In genomic region chr13:97435794-97436193, GRCh38 we compare ENCODE assay signal across 8 cellular contexts. TPM values are rescaled to one million over a fixed set of nuclear protein-coding genes. Genes with fewer than 3 reads are reported as not detected.
DNase-seq lines count a peak whose midpoint lies in the region; ATAC-seq and TF ChIP-seq lines count a peak whose summit lies in the region.

No MANE protein-coding gene starts in this region.

- H3K4me1 Mint-ChIP-seq in progenitor cell of endocrine pancreas (ENCODE audit: low read depth) = peaks cover 30% of the 10 kb centered on the region

- peak overlapping the region in 13 of 59 donors; percentile 4 to 100 (median 45) for H3K27ac ChIP-seq in dorsolateral prefrontal cortex

- intact Hi-C loops in dorsolateral prefrontal cortex (cut with DNase I) = loop anchor here in 1 of 2 donors (10.0 kb wide), 1 partner anchor 539 kb away; no protein-coding TSS in a partner anchor

- no peaks in the 10 kb centered on the region for H3K9me3 Mint-ChIP-seq in progenitor cell of endocrine pancreas (ENCODE audit: low read depth)

- no peaks in the 10 kb centered on the region for H3K27me3 ChIP-seq in dorsolateral prefrontal cortex

- peak overlapping the region; percentile 72 for H3K4me3 Mint-ChIP-seq in progenitor cell of endocrine pancreas (ENCODE audit: low read depth)

- H3K36me3 Mint-ChIP-seq in progenitor cell of endocrine pancreas (ENCODE audit: insufficient read depth) = no peaks in the 10 kb centered on the region

- TF ChIP-seq POLR2A in GM18505 (IDR thresholded peaks at IDR 0.05; ENCODE audit: borderline replicate concordance, extremely low read depth, insufficient read depth, insufficient read length) = no peak

- H3K27me3 Mint-ChIP-seq in progenitor cell of endocrine pancreas = no peaks in the 10 kb centered on the region

- H3K4me3 ChIP-seq in GM12865 (ENCODE audit: low read depth, low read length) = peak overlapping the region; percentile 96
- peak overlapping the region; percentile 48 to 98 (median 86) for H3K4me3 ChIP-seq in dorsolateral prefrontal cortex

- TF ChIP-seq CTCF in GM12865 (IDR thresholded peaks at IDR 0.05; ENCODE audit: insufficient read depth, low read depth, low read length, missing control alignments) (no peak), dorsolateral prefrontal cortex (IDR thresholded peaks at IDR 0.05 in 54 of 56, conservative IDR thresholded peaks at IDR 0.05 in 2 of 56; ENCODE audit: low read depth in 1 of 56, partially characterized antibody in 56 of 56) (no peak), progenitor cell of endocrine pancreas (IDR thresholded peaks at IDR 0.05; ENCODE audit: unreplicated experiment) (no peak)

- peak; percentile 66 for DNase-seq in GM12865 (ENCODE audit: low read depth)
- peak; percentile 40 for DNase-seq in NCI-H526 treated with DMSO at 0.1 percent for 48 hours (lab: John Stamatoyannopoulos, UW)
- no peak for DNase-seq in dorsolateral prefrontal cortex
- no peak for DNase-seq in progenitor cell of endocrine pancreas (ENCODE audit: low spot score, unreplicated experiment)
- DNase-seq in HuH-7.5 (ENCODE audit: low spot score) = no peak
- no peak for DNase-seq in NOMO-1 treated with DMSO at 0.1 percent for 48 hours (lab: John Stamatoyannopoulos, UW; ENCODE audit: unreplicated experiment)

- no peak for ATAC-seq in GM19351 (IDR thresholded peaks at IDR 0.05; ENCODE audit: unreplicated experiment)
- no peak for ATAC-seq in GM18505 (IDR thresholded peaks at IDR 0.05; ENCODE audit: unreplicated experiment)

- no peak overlapping the region for H3K27ac Mint-ChIP-seq in progenitor cell of endocrine pancreas

RNA-seq across cellular contexts. Expression of gene RAP2A, which starts 1.8 kb away (rescaled TPM):
- total RNA-seq in dorsolateral prefrontal cortex (100 to 1,000 TPM in 116 of 120 experiments, 10 to 100 TPM in 4; 88.1 to 180 (median 141) TPM), progenitor cell of endocrine pancreas (34.1 and 35.1 TPM in 2 replicates)

Comparison
In these comparisons a context has a peak if more than half of its experiments do, and no peak if none do; other contexts are left out.
1. DNase-seq: peak in GM12865 (single experiment) and NCI-H526 treated with DMSO at 0.1 percent for 48 hours (single experiment); none in dorsolateral prefrontal cortex (0 of 10), progenitor cell of endocrine pancreas (single experiment), HuH-7.5 (single experiment) and NOMO-1 treated with DMSO at 0.1 percent for 48 hours (single experiment).